In genomic region chr1:218656301-218657037, GRCh38 we compare ENCODE assay signal across 21 cellular contexts.
A peak's percentile ranks its signal among the peaks of the same experiment; 100 is the strongest.
DNase-seq lines count a peak whose midpoint lies in the region; ATAC-seq, FAIRE-seq and TF ChIP-seq lines count a peak whose summit lies in the region.
"Had no signal": no experiment of that assay in that cellular context is flagged by ENCODE, and none has a peak within 500 bp of the region (broad histone marks: within the 10 kb centered on the region; RNA-seq: fewer than 3 reads in every experiment).

No MANE protein-coding gene starts in this region.

- H3K4me3 ChIP-seq in LNCaP clone FGC (ENCODE audit: low read depth, low read length) (no peak overlapping the region), endothelial cell of umbilical vein (replicated peaks in 1 of 3; ENCODE audit: insufficient read depth in 1 of 3, low read depth in 1 of 3, low read length in 3 of 3) (no peak overlapping the region), trophoblast cell (ENCODE audit: low read depth, low read length) (no peak overlapping the region)
- H3K4me3 ChIP-seq: cardiac muscle cell, mucosa of descending colon, Peyer's patch, sigmoid colon, vagina had no signal

- H3K4me1 ChIP-seq in endothelial cell of umbilical vein (ENCODE audit: control insufficient read depth, extremely low read depth, insufficient read depth, low read length), result peaks cover 26% of the 10 kb centered on the region
- H3K4me1 ChIP-seq in trophoblast cell (ENCODE audit: control insufficient read depth in 1 of 2, insufficient read depth in 2 of 2, low read length in 2 of 2), result peaks cover 2 to 6% of the 10 kb centered on the region in 2 experiments
- H3K4me1 ChIP-seq: Peyer's patch had no signal

- H3K9me3 ChIP-seq in endothelial cell of umbilical vein (replicated peaks; ENCODE audit: control insufficient read depth, insufficient read depth, low read length) (no peaks in the 10 kb centered on the region), trophoblast cell (ENCODE audit: insufficient read depth, low read depth, low read length) (no peaks in the 10 kb centered on the region)
- H3K9me3 ChIP-seq: Caco-2, mucosa of descending colon, neutrophil, Peyer's patch, sigmoid colon, vagina had no signal

- no peaks in the 10 kb centered on the region for H4K20me1 ChIP-seq in endothelial cell of umbilical vein (replicated peaks; ENCODE audit: control insufficient read depth, extremely low read depth, insufficient read depth, low read length)

- BruUV-seq in endothelial cell of umbilical vein (replicated peaks; lab: Mats Ljungman, UMichigan), result no TSS peak

- peak overlapping the region; percentile 10 for H2BK12ac ChIP-seq in trophoblast cell (ENCODE audit: low read length)

- no peak overlapping the region for H3K23ac ChIP-seq in trophoblast cell (ENCODE audit: low read length)

- H3K27ac ChIP-seq in endothelial cell of umbilical vein (ENCODE audit: insufficient read depth, low read depth, low read length), result no peak overlapping the region
- no peak overlapping the region for H3K27ac ChIP-seq in trophoblast cell (ENCODE audit: low read depth, low read length)
- H3K27ac ChIP-seq: cardiac muscle cell, neutrophil, Peyer's patch, sigmoid colon, vagina had no signal

- H2AK5ac ChIP-seq in trophoblast cell (ENCODE audit: low read length), result no peak overlapping the region

- no peak overlapping the region for H4K8ac ChIP-seq in trophoblast cell (ENCODE audit: low read depth, low read length)

- H2AFZ ChIP-seq in endothelial cell of umbilical vein (ENCODE audit: low read depth, low read length), result no peak overlapping the region
- no peak overlapping the region for H2AFZ ChIP-seq in trophoblast cell (ENCODE audit: insufficient read depth, low read length, poor library complexity)

- H3K79me1 ChIP-seq in trophoblast cell (ENCODE audit: low read length), result peaks cover 9% of the 10 kb centered on the region

- H3K27me3 ChIP-seq in endothelial cell of umbilical vein (ENCODE audit: control insufficient read depth in 2 of 2, insufficient read depth in 2 of 2, low read length in 2 of 2) (no peaks in the 10 kb centered on the region), trophoblast cell (ENCODE audit: insufficient read depth, low read length) (no peaks in the 10 kb centered on the region)
- H3K27me3 ChIP-seq: cardiac muscle cell, neutrophil, Peyer's patch, sigmoid colon, vagina had no signal

- TF ChIP-seq CTCF in LNCaP clone FGC (IDR thresholded peaks at IDR 0.05; ENCODE audit: control insufficient read depth, extremely low read depth, insufficient read depth) (no peak), endothelial cell of umbilical vein (IDR thresholded peaks at IDR 0.05; ENCODE audit: extremely low read depth in 1 of 2, insufficient read depth in 1 of 2, low read depth in 1 of 2, low read length in 2 of 2) (no peak)

- WGBS in trophoblast cell (ENCODE audit: extremely low coverage, insufficient coverage, insufficient read length), result no CpG with 5 or more reads among the region's 3 CpGs

- no peak overlapping the region for H4K12ac ChIP-seq in trophoblast cell (ENCODE audit: low read depth, low read length)

- POLR2A ChIA-PET in endothelial cell of umbilical vein (lab: Charles Lee), result no interaction called here

- no peak overlapping the region for H3K4ac ChIP-seq in trophoblast cell (ENCODE audit: low read depth, low read length)

- no peak for ATAC-seq in HG03175 (IDR thresholded peaks at IDR 0.05; ENCODE audit: unreplicated experiment)
- ATAC-seq: mucosa of descending colon had no signal

- no peak overlapping the region for H2BK5ac ChIP-seq in trophoblast cell (ENCODE audit: low read depth, low read length, poor library complexity)

- H2BK120ac ChIP-seq in trophoblast cell (ENCODE audit: insufficient read depth, low read length, poor library complexity), result peak overlapping the region; percentile 57

- CTCF ChIA-PET in endothelial cell of umbilical vein (lab: Charles Lee), result interaction anchor here (1.3 kb wide), 1 partner anchor 410 kb away, joined by 5 read pairs; no protein-coding TSS in a partner anchor

- no peaks in the 10 kb centered on the region for H3K36me3 ChIP-seq in endothelial cell of umbilical vein (ENCODE audit: control insufficient read depth in 2 of 2, extremely low read depth in 1 of 2, insufficient read depth in 2 of 2, low read length in 2 of 2)
- no peaks in the 10 kb centered on the region for H3K36me3 ChIP-seq in trophoblast cell (ENCODE audit: control insufficient read depth in 1 of 2, insufficient read depth in 2 of 2, low read length in 2 of 2)
- H3K36me3 ChIP-seq: cardiac muscle cell, neutrophil, Peyer's patch, sigmoid colon, vagina had no signal

- no peak overlapping the region for H4K91ac ChIP-seq in trophoblast cell (ENCODE audit: low read depth, low read length)

- H3K9ac ChIP-seq in endothelial cell of umbilical vein (replicated peaks; ENCODE audit: extremely low read depth, insufficient read depth, low read length) (no peak overlapping the region), trophoblast cell (ENCODE audit: low read length) (no peak overlapping the region)

- intact Hi-C loops in endothelial cell of umbilical vein (cut with micrococcal nuclease), result no loop called here

- peak overlapping the region; percentile 7 for H3K14ac ChIP-seq in trophoblast cell (ENCODE audit: low read length)

- H3K4me2 ChIP-seq in endothelial cell of umbilical vein (ENCODE audit: insufficient read depth, low read length) (no peak overlapping the region), trophoblast cell (ENCODE audit: low read length) (no peak overlapping the region)

- DNase-seq in EH (ENCODE audit: low read depth) (peak; percentile 61), LNCaP clone FGC (ENCODE audit: low read depth) (peak; percentile 38), endothelial cell of umbilical vein (ENCODE audit: low read depth, low spot score) (peak; percentile 22), trophoblast cell (no peak), NCI-H2227 (lab: John Stamatoyannopoulos, UW; ENCODE audit: unreplicated experiment) (no peak), cortex of kidney (lab: John Stamatoyannopoulos, UW) (no peak)
- DNase-seq in activated CD8-positive, alpha-beta memory T cell treated with anti-CD3 and anti-CD28 coated beads, Interleukin-2, amount 50 U/mL, for 48 hours, result no peak
- DNase-seq: activated CD4-positive, alpha-beta memory T cell treated with anti-CD3 and anti-CD28 coated beads, Interleukin-2, amount 10 ng/mL, durations not matched to agents 7 days and 5 days; activated naive CD8-positive, alpha-beta T cell treated with anti-CD3 and anti-CD28 coated beads for 36 hours; activated T-cell treated with anti-CD3 and anti-CD28 coated beads, Interleukin-2, amount 50 U/mL, for 48 hours; AML-193; Caco-2; KG1; mucosa of descending colon; NCI-H774; Peyer's patch; sigmoid colon had no signal

- H3K79me2 ChIP-seq in endothelial cell of umbilical vein (ENCODE audit: control insufficient read depth, insufficient read depth, low read length) (no peaks in the 10 kb centered on the region), trophoblast cell (ENCODE audit: control insufficient read depth, insufficient read depth, low read length, poor library complexity) (no peaks in the 10 kb centered on the region)

- no peaks in the 10 kb centered on the region for H3K9me1 ChIP-seq in endothelial cell of umbilical vein (replicated peaks; ENCODE audit: control insufficient read depth, extremely low read depth, insufficient read depth, low read length)

- dilution Hi-C loops in endothelial cell of umbilical vein (cut with MboI; ENCODE audit: extremely low pct_ligation_motif_present, low sequenced_read_pairs), result no loop called here

- no peak for TF ChIP-seq POLR2A in endothelial cell of umbilical vein (IDR thresholded peaks at IDR 0.05; ENCODE audit: low read depth, low read length)

- no peak for FAIRE-seq in endothelial cell of umbilical vein (lab: Jason Lieb, UNC)

- no peak overlapping the region for H3K18ac ChIP-seq in trophoblast cell (ENCODE audit: low read length)

TF ChIP-seq in endothelial cell of umbilical vein, 7 proteins besides CTCF, POLR2A, EP300 and RAD21:
- TF ChIP-seq JUN (IDR thresholded peaks at IDR 0.05; ENCODE audit: borderline replicate concordance, insufficient read depth, insufficient read length, low read depth) (no peak), MAX (IDR thresholded peaks at IDR 0.05; ENCODE audit: insufficient read depth, insufficient read length) (no peak), POLR2AphosphoS5 (IDR thresholded peaks at IDR 0.05; ENCODE audit: insufficient read depth, low read depth, low read length) (no peak), GATA2 (IDR thresholded peaks at IDR 0.05; ENCODE audit: insufficient read depth, insufficient read length, low read depth, low read length) (no peak), FOS (IDR thresholded peaks at IDR 0.05; ENCODE audit: borderline replicate concordance, insufficient read depth, low read length) (no peak), MYC (IDR thresholded peaks at IDR 0.05; ENCODE audit: low read depth, low read length) (no peak), EZH2 (IDR thresholded peaks at IDR 0.05; ENCODE audit: borderline replicate concordance, low read depth, low read length, severe bottlenecking) (no peak)

Comparison
In these comparisons a context has a peak if more than half of its experiments do, and no peak if none do; other contexts are left out.
1. DNase-seq: peak in EH (single experiment), LNCaP clone FGC (single experiment) and endothelial cell of umbilical vein (single experiment); none in trophoblast cell (0 of 2), activated CD8-positive, alpha-beta memory T cell treated with anti-CD3 and anti-CD28 coated beads, Interleukin-2, amount 50 U/mL, for 48 hours (single experiment), NCI-H2227 (single experiment) and cortex of kidney (single experiment).